9 cellular contexts compared by ENCODE assay signal in the genomic region with DNA sequence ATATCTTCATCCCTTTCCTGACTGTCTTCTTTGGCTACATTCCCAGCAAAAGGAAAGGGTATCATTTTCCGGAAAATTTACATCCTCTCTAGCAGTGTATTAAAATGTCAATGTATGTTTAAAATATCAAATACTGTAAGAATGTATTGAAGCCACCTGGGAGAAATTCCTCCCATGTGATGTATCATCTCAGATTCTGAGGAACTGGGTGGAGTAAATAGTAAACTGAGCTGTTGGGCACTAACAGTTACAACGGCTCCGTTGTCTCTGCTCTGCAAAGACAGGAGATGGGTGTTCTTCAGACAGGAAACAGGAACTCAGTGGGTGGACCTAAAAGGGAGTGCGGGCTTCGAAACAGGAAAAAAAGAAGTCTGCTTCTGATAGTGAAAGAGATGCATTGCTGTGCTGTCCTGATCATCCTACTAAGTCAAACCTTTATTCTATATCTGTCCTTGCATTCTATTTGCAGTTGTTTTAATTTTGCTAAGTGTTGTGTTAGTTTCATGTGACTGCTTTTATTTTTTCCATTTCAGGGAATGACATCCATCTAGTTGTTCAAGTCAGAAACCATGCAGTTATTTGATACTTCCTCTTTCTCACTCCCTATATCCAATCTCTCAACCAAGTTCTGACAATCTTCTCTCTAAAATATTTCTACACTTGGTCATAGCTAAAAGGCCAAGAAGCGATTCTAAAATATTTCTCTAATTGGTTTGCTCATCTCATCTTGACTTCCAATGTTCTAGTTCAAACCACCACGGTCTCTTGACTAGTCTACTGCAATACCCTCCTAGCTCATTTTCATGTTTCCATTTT. TPM values are rescaled to one million over a fixed set of nuclear protein-coding genes. Genes with fewer than 3 reads are reported as not detected.
DNase-seq lines count a peak whose midpoint lies in the region; ATAC-seq, FAIRE-seq and TF ChIP-seq lines count a peak whose summit lies in the region.
"Had no signal": no experiment of that assay in that cellular context is flagged by ENCODE, and none has a peak within 500 bp of the region (broad histone marks: within the 10 kb centered on the region; RNA-seq: fewer than 3 reads in every experiment).

No MANE protein-coding gene starts in this region.

- POLR2A ChIA-PET in OCI-LY7 (lab: Charles Lee) = interaction anchor here (0.7 to 1.2 kb wide), 7 partner anchors 9 to 276 kb away, joined by 3 to 5 read pairs (median 4); partner anchors contain the start of genes CCDC142 and TTC31

- TF ChIP-seq CTCF in HFFc6 (IDR thresholded peaks at IDR 0.05) = no peak
- TF ChIP-seq CTCF in OCI-LY7 (conservative IDR thresholded peaks at IDR 0.05; ENCODE audit: low read length) = no peak
- no peak for TF ChIP-seq CTCF in endothelial cell (IDR thresholded peaks at IDR 0.05; ENCODE audit: unreplicated experiment)

- peak; percentile 95 for FAIRE-seq in GM18507 (lab: Jason Lieb, UNC)

- H3K9me2 ChIP-seq in OCI-LY7 (ENCODE audit: insufficient read depth, low read length) = no peaks in the 10 kb centered on the region

- H3K27me3 Mint-ChIP-seq in HFFc6 (ENCODE audit: insufficient read depth) = no peaks in the 10 kb centered on the region
- no peaks in the 10 kb centered on the region for H3K27me3 Mint-ChIP-seq in endothelial cell (ENCODE audit: unreplicated experiment)
- H3K27me3 Mint-ChIP-seq in stimulated activated naive CD8-positive, alpha-beta T cell treated with anti-CD3 and anti-CD28 coated beads, Interleukin-15, Interleukin-2, amounts not matched to agents 100 ng/mL and 50 ng/mL, for 24 hours = no peaks in the 10 kb centered on the region

- CTCF ChIA-PET in OCI-LY7 (lab: Charles Lee; ENCODE audit: unreplicated experiment) = no interaction called here

- H3K9me3 Mint-ChIP-seq in HFFc6 = no peaks in the 10 kb centered on the region
- H3K9me3 Mint-ChIP-seq in endothelial cell (ENCODE audit: unreplicated experiment) = no peaks in the 10 kb centered on the region
- peaks cover 6% of the 10 kb centered on the region for H3K9me3 Mint-ChIP-seq in stimulated activated naive CD8-positive, alpha-beta T cell treated with anti-CD3 and anti-CD28 coated beads, Interleukin-15, Interleukin-2, amounts not matched to agents 100 ng/mL and 50 ng/mL, for 24 hours

- H3K9me3 ChIP-seq in OCI-LY7 (ENCODE audit: low read length) = no peaks in the 10 kb centered on the region

- H3K4me3 Mint-ChIP-seq in HFFc6 = peak overlapping the region; percentile 65
- H3K4me3 Mint-ChIP-seq in endothelial cell (ENCODE audit: unreplicated experiment) = no peak overlapping the region
- H3K4me3 Mint-ChIP-seq in stimulated activated naive CD8-positive, alpha-beta T cell treated with anti-CD3 and anti-CD28 coated beads, Interleukin-15, Interleukin-2, amounts not matched to agents 100 ng/mL and 50 ng/mL, for 24 hours = peak overlapping the region; percentile 63

- DNase-seq in GM18507 (ENCODE audit: extremely low spot score, insufficient read length, low read depth) (no peak), HFFc6 (peak; percentile 74), OCI-LY7 (ENCODE audit: low spot score) (peak; percentile 33), endothelial cell (ENCODE audit: low spot score) (no peak), activated gamma-delta T cell treated with Interleukin-2 at 50 U/mL for 16 hours (no peak), HuH-7 (ENCODE audit: low spot score) (no peak)

- H3K4me1 Mint-ChIP-seq in HFFc6 (ENCODE audit: low read depth) (peaks cover 49% of the 10 kb centered on the region), endothelial cell (ENCODE audit: unreplicated experiment) (peaks cover 29% of the 10 kb centered on the region)
- H3K4me1 Mint-ChIP-seq in stimulated activated naive CD8-positive, alpha-beta T cell treated with anti-CD3 and anti-CD28 coated beads, Interleukin-15, Interleukin-2, amounts not matched to agents 100 ng/mL and 50 ng/mL, for 24 hours (ENCODE audit: low read depth) = peaks cover 34% of the 10 kb centered on the region

- no peak overlapping the region for H3K4me3 ChIP-seq in OCI-LY7 (ENCODE audit: low read depth, low read length, poor library complexity, severe bottlenecking)
- H3K4me3 ChIP-seq: lung had no signal

- H3K36me3 Mint-ChIP-seq in HFFc6 (ENCODE audit: low read depth) = no peaks in the 10 kb centered on the region
- no peaks in the 10 kb centered on the region for H3K36me3 Mint-ChIP-seq in endothelial cell (ENCODE audit: low read depth, unreplicated experiment)
- no peaks in the 10 kb centered on the region for H3K36me3 Mint-ChIP-seq in stimulated activated naive CD8-positive, alpha-beta T cell treated with anti-CD3 and anti-CD28 coated beads, Interleukin-15, Interleukin-2, amounts not matched to agents 100 ng/mL and 50 ng/mL, for 24 hours (ENCODE audit: low read depth)

- ATAC-seq in HG02973 (IDR thresholded peaks at IDR 0.05; ENCODE audit: unreplicated experiment) = no peak

- BruUV-seq in OCI-LY7 (replicated peaks; lab: Mats Ljungman, UMichigan) = no TSS peak

- H3K4me1 ChIP-seq in OCI-LY7 (ENCODE audit: insufficient read depth, low read length, poor library complexity, severe bottlenecking) = peaks cover 28% of the 10 kb centered on the region

- no peaks in the 10 kb centered on the region for H3K79me2 ChIP-seq in OCI-LY7 (ENCODE audit: insufficient read depth, low read depth, low read length)

- no peak overlapping the region for H3K27ac ChIP-seq in OCI-LY7 (ENCODE audit: low read depth, low read length, poor library complexity, severe bottlenecking)

- intact Hi-C loops in OCI-LY7 (cut with micrococcal nuclease; ENCODE audit: unreplicated experiment) = no loop called here

- H3K36me3 ChIP-seq in OCI-LY7 (ENCODE audit: insufficient read depth, low read length) = no peaks in the 10 kb centered on the region

- peak overlapping the region; percentile 38 for H3K4me2 ChIP-seq in OCI-LY7 (ENCODE audit: low read length)

- no peaks in the 10 kb centered on the region for H4K20me1 ChIP-seq in OCI-LY7 (ENCODE audit: insufficient read depth, low read length)

- peak overlapping the region; percentile 65 for H2AFZ ChIP-seq in OCI-LY7 (ENCODE audit: low read length)

- H3K27ac Mint-ChIP-seq in HFFc6 = peak overlapping the region; percentile 94
- H3K27ac Mint-ChIP-seq in endothelial cell (ENCODE audit: unreplicated experiment) = peak overlapping the region; percentile 83
- peak overlapping the region; percentile 73 for H3K27ac Mint-ChIP-seq in stimulated activated naive CD8-positive, alpha-beta T cell treated with anti-CD3 and anti-CD28 coated beads, Interleukin-15, Interleukin-2, amounts not matched to agents 100 ng/mL and 50 ng/mL, for 24 hours

RNA-seq across cellular contexts. Expression of gene DOK1, which starts 19.4 kb away (rescaled TPM):
- 10 to 100 TPM; 17.3 to 38.4 (median 31.5) TPM for total RNA-seq in HFFc6 (2021; fragmentation: NEBNext Ultra II Directional; extraction: Animal tissue kit (Norgen Biotek cat#: 25700))
- total RNA-seq in OCI-LY7 (2014; rRNA removed; shearing (Covaris generic)) = 13.4 and 19.3 TPM in 2 replicates
- total RNA-seq in OCI-LY7 (2022) (9.5 and 9.7 TPM in 2 replicates), endothelial cell (ENCODE audit: unreplicated experiment) (27.8 TPM)

RNA-seq across cellular contexts. Expression of gene LOXL3, which starts 20.2 kb away (rescaled TPM):
- 10 to 100 TPM; 59.4 to 76.5 (median 64.1) TPM for total RNA-seq in HFFc6 (2021; fragmentation: NEBNext Ultra II Directional; extraction: Animal tissue kit (Norgen Biotek cat#: 25700))
- 0.72 and 0.98 TPM in 2 replicates for total RNA-seq in OCI-LY7 (2014; rRNA removed; shearing (Covaris generic))
- total RNA-seq in OCI-LY7 (2022) (0.21 and 0.79 TPM in 2 replicates), endothelial cell (ENCODE audit: unreplicated experiment) (10.0 TPM)

RNA-seq across cellular contexts. Expression of gene HTRA2, which starts 44.2 kb away (rescaled TPM):
- total RNA-seq in HFFc6 (2021; fragmentation: NEBNext Ultra II Directional; extraction: Animal tissue kit (Norgen Biotek cat#: 25700)) = 10 to 100 TPM; 29.7 to 43.3 (median 33.6) TPM
- total RNA-seq in OCI-LY7 (2014; rRNA removed; shearing (Covaris generic)) = 54.8 and 60.4 TPM in 2 replicates
- total RNA-seq in OCI-LY7 (2022) (50.7 and 59.4 TPM in 2 replicates), endothelial cell (ENCODE audit: unreplicated experiment) (44.3 TPM)

RNA-seq across cellular contexts. Expression of gene AUP1, which starts 44.4 kb away (rescaled TPM):
- total RNA-seq in HFFc6 (2021; fragmentation: NEBNext Ultra II Directional; extraction: Animal tissue kit (Norgen Biotek cat#: 25700)) = 100 to 1,000 TPM in 2 of 6 experiments, 10 to 100 TPM in 4; 81.0 to 119 (median 94.6) TPM
- 163 and 188 TPM in 2 replicates for total RNA-seq in OCI-LY7 (2014; rRNA removed; shearing (Covaris generic))
- total RNA-seq in OCI-LY7 (2022) = 121 and 122 TPM in 2 replicates
- total RNA-seq in endothelial cell (ENCODE audit: unreplicated experiment) = 117 TPM

RNA-seq across cellular contexts. Expression of gene DQX1, which starts 47.9 kb away (rescaled TPM):
- total RNA-seq in HFFc6 (2021; fragmentation: NEBNext Ultra II Directional; extraction: Animal tissue kit (Norgen Biotek cat#: 25700)) = under 1 TPM in 2 of 6 experiments, not detected in 4; 0.14 to 0.40 TPM
- 0.32 and 0.54 TPM in 2 replicates for total RNA-seq in OCI-LY7 (2014; rRNA removed; shearing (Covaris generic))
- total RNA-seq in OCI-LY7 (2022) (0.76 and 1.8 TPM in 2 replicates), endothelial cell (ENCODE audit: unreplicated experiment) (3.5 TPM)

Comparison
In these comparisons a context has a peak if more than half of its experiments do, and no peak if none do; other contexts are left out.
1. DNase-seq: peak in HFFc6 (single experiment) and OCI-LY7 (single experiment); none in GM18507 (single experiment), endothelial cell (single experiment), activated gamma-delta T cell treated with Interleukin-2 at 50 U/mL for 16 hours (single experiment) and HuH-7 (single experiment).
2. Peak in every context shown above with its lines, with median percentiles within 50 percentile points of each other: H3K27ac Mint-ChIP-seq.